Comparison of ENCODE assay signal across 18 cellular contexts in the genomic region with DNA sequence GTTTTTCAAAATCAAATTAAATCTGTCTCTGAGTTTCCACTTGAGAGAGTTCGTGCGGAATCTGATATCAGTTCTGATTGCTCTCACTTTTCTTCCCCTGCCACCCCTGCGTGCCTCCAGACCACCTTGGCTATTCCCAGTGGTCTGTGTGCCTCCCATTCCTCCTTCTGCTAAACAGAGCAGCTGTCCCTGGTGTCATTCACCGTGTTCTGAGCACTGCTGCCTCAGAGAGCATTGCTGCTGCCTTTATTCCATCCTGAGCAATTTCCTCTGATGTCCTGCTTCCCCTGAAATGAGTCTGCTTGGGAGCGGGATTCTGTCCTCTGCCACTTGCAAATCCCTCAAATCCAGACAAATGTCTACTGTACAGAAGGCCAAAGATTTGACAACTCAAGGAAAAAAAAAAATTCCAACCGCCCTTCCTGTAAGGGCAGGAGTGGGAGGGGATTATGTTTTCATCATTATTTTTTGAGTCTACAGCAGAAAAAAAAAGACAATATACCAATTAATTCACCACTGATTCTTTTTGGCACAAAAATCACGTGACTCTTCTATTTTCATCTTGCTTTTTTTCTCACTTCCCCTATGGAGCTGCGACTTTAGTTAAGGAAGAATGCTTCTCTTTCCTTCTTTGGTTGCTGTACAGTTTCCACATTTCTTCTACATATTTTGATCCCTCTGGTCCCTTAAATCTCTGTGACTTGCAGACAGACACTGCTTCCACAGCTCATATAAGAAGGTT.
"Had no signal": no experiment of that assay in that cellular context is flagged by ENCODE, and none has a peak within 500 bp of the region (broad histone marks: within the 10 kb centered on the region; RNA-seq: fewer than 3 reads in every experiment).

No MANE protein-coding gene starts in this region.

- DNase-seq: activated CD4-positive, alpha-beta T cell treated with anti-CD3 and anti-CD28 coated beads for 1 hour; activated CD4-positive, alpha-beta T cell treated with anti-CD3 and anti-CD28 coated beads, Interleukin-2, amount 50 U/mL, for 48 hours; activated naive CD4-positive, alpha-beta T cell treated with anti-CD3 and anti-CD28 coated beads, Interleukin-2, amount 50 U/mL, for 16 hours; dermis blood vessel endothelial cell; effector memory CD8-positive, alpha-beta T cell; mammary epithelial cell; naive B cell; pancreas; retina; stimulated activated CD4-positive, alpha-beta T cell treated with anti-CD3 and anti-CD28 coated beads, Interleukin-2, amount 100 ng/mL, for 48 hours; stimulated activated naive B cell treated with anti-CD40 and anti-IgM and Interleukin-4, amounts not matched to agents 10 μg/mL and 1 μg/mL and 100 μg/mL, for 72 hours; thyroid gland; uterus had no signal

- H3K27me3 Mint-ChIP-seq: effector memory CD8-positive, alpha-beta T cell; naive B cell; stimulated activated naive B cell treated with anti-CD40 and anti-IgM and Interleukin-4, amounts not matched to agents 10 μg/mL and 1 μg/mL and 100 μg/mL, for 72 hours had no signal

- H3K4me3 Mint-ChIP-seq: effector memory CD8-positive, alpha-beta T cell; naive B cell; stimulated activated naive B cell treated with anti-CD40 and anti-IgM and Interleukin-4, amounts not matched to agents 10 μg/mL and 1 μg/mL and 100 μg/mL, for 72 hours had no signal

- H3K9me3 ChIP-seq: pancreas, thyroid gland, uterus had no signal

- H3K27ac Mint-ChIP-seq: effector memory CD8-positive, alpha-beta T cell; naive B cell; stimulated activated naive B cell treated with anti-CD40 and anti-IgM and Interleukin-4, amounts not matched to agents 10 μg/mL and 1 μg/mL and 100 μg/mL, for 72 hours had no signal

- ATAC-seq: effector memory CD8-positive, alpha-beta T cell; heart left ventricle; left lobe of liver; pancreas; stimulated activated naive B cell treated with anti-CD40 and anti-IgM and Interleukin-4, amounts not matched to agents 10 μg/mL and 1 μg/mL and 100 μg/mL, for 72 hours had no signal

- FAIRE-seq: astrocyte, bronchial epithelial cell, frontal cortex, pancreas had no signal

- H3K4me1 Mint-ChIP-seq: naive B cell; stimulated activated naive B cell treated with anti-CD40 and anti-IgM and Interleukin-4, amounts not matched to agents 10 μg/mL and 1 μg/mL and 100 μg/mL, for 72 hours had no signal

- H3K36me3 ChIP-seq: heart left ventricle, pancreas, thyroid gland, uterus had no signal

- H3K36me3 Mint-ChIP-seq: naive B cell; stimulated activated naive B cell treated with anti-CD40 and anti-IgM and Interleukin-4, amounts not matched to agents 10 μg/mL and 1 μg/mL and 100 μg/mL, for 72 hours had no signal

- H3K4me1 ChIP-seq: heart left ventricle, pancreas, thyroid gland, uterus had no signal

- H3K27me3 ChIP-seq: heart left ventricle, pancreas, thyroid gland, uterus had no signal

- H3K4me3 ChIP-seq: heart left ventricle, pancreas, thyroid gland, uterus had no signal

- H3K27ac ChIP-seq: heart left ventricle, pancreas, thyroid gland, uterus had no signal
